In the genomic region with DNA sequence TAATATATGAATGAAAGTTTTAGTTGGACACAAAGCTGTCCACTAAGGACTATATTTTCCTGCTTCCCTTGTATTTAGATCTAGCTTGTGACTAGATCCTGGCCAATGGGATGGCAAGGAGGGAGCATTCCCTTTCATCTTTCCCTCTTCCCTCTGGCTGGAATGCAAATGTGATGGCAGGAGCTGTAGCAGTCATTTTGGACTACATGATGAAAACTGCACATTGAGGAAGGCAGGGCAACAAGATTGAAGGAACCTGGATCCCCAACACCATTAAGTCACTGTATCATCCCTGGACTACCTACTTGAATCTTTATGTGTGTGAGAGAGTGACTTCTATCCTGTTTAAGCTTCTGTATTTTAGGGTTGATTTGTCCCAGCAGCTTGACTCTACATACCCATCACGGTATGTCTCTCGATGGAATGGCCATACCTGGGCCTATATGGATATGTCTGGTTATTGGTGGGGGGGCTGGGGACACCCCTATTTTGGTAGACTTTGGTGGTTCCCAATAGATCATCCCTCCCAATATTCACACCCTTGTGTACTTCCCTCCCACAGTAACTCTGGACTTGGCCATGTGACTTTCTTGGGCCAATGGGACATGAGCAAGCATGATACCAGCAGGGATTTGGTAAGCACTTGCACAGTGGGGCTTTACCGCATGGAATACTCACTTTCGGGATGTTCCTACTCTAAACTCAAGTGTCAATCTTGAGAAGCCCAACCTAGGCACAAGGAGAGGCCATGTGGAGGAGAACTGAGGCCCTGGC, we compare ENCODE assay signal across 4 cellular contexts.
TF ChIP-seq lines count a peak whose summit lies in the region.

No MANE protein-coding gene starts in this region.

TF ChIP-seq in HEK293, 187 proteins besides CTCF, POLR2A, EP300 and RAD21 (continues in another document):
- peak; percentile 51 for TF ChIP-seq SETDB1 (IDR thresholded peaks at IDR 0.05; ENCODE audit: insufficient read length, low read length)
- TF ChIP-seq SCRT2 (tag by site-specific recombination; IDR thresholded peaks at IDR 0.05): no peak
- no peak for TF ChIP-seq ZFHX2 (tag by site-specific recombination; conservative IDR thresholded peaks at IDR 0.05)
- no peak for TF ChIP-seq SP3 (tag by site-specific recombination; IDR thresholded peaks at IDR 0.05)
- no peak for TF ChIP-seq ZNF621 (tag by site-specific recombination; IDR thresholded peaks at IDR 0.05)
- no peak for TF ChIP-seq ZSCAN30 (tag by site-specific recombination; IDR thresholded peaks at IDR 0.05)
- TF ChIP-seq RBAK (tag by site-specific recombination; IDR thresholded peaks at IDR 0.05): no peak
- TF ChIP-seq ZNF2 (tag by site-specific recombination; IDR thresholded peaks at IDR 0.05): no peak
- TF ChIP-seq ZXDB (tag by site-specific recombination; IDR thresholded peaks at IDR 0.05): no peak
- no peak for TF ChIP-seq ZBTB17 (tag by site-specific recombination; IDR thresholded peaks at IDR 0.05)
- TF ChIP-seq, protein P1, sequence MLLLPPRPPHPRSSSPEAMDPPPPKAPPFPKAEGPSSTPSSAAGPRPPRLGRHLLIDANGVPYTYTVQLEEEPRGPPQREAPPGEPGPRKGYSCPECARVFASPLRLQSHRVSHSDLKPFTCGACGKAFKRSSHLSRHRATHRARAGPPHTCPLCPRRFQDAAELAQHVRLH (tag by site-specific recombination; IDR thresholded peaks at IDR 0.05): 0 out of 2 replicates have a peak, but pooled peaks have one; percentile 66
- TF ChIP-seq, protein P2, sequence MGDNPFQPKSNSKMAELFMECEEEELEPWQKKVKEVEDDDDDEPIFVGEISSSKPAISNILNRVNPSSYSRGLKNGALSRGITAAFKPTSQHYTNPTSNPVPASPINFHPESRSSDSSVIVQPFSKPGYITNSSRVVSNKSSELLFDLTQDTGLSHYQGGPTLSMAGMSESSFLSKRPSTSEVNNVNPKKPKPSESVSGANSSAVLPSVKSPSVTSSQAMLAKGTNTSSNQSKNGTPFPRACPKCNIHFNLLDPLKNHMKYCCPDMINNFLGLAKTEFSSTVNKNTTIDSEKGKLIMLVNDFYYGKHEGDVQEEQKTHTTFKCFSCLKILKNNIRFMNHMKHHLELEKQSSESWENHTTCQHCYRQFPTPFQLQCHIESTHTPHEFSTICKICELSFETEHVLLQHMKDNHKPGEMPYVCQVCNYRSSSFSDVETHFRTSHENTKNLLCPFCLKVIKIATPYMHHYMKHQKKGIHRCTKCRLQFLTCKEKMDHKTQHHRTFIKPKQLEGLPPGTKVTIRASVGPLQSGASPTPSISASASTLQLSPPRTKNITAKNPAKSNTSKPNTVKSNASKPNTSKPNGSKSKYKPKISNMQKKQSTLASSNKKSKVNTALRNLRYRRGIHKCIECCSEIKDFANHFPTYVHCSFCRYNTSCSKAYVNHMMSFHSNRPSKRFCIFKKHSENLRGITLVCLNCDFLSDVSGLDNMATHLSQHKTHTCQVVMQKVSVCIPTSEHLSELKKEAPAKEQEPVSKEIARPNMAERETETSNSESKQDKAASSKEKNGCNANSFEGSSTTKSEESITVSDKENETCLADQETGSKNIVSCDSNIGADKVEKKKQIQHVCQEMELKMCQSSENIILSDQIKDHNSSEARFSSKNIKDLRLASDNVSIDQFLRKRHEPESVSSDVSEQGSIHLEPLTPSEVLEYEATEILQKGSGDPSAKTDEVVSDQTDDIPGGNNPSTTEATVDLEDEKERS (tag by site-specific recombination; IDR thresholded peaks at IDR 0.05): 0 out of 2 replicates have a peak, but pooled peaks have one; percentile 50
- no peak for TF ChIP-seq ZNF274 (IDR thresholded peaks at IDR 0.05; ENCODE audit: low read length)
- TF ChIP-seq ZNF274 (tag by site-specific recombination; IDR thresholded peaks at IDR 0.05; ENCODE audit: borderline replicate concordance): no peak
- TF ChIP-seq ZNF571 (tag by site-specific recombination; IDR thresholded peaks at IDR 0.05): no peak

TF ChIP-seq in Ishikawa, 13 proteins besides CTCF, POLR2A, EP300 and RAD21:
- TF ChIP-seq TCF12 (IDR thresholded peaks at IDR 0.05; ENCODE audit: low read depth): no peak
- TF ChIP-seq, protein P3, sequence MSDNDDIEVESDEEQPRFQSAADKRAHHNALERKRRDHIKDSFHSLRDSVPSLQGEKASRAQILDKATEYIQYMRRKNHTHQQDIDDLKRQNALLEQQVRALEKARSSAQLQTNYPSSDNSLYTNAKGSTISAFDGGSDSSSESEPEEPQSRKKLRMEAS (IDR thresholded peaks at IDR 0.05): no peak
- TF ChIP-seq, protein P4, sequence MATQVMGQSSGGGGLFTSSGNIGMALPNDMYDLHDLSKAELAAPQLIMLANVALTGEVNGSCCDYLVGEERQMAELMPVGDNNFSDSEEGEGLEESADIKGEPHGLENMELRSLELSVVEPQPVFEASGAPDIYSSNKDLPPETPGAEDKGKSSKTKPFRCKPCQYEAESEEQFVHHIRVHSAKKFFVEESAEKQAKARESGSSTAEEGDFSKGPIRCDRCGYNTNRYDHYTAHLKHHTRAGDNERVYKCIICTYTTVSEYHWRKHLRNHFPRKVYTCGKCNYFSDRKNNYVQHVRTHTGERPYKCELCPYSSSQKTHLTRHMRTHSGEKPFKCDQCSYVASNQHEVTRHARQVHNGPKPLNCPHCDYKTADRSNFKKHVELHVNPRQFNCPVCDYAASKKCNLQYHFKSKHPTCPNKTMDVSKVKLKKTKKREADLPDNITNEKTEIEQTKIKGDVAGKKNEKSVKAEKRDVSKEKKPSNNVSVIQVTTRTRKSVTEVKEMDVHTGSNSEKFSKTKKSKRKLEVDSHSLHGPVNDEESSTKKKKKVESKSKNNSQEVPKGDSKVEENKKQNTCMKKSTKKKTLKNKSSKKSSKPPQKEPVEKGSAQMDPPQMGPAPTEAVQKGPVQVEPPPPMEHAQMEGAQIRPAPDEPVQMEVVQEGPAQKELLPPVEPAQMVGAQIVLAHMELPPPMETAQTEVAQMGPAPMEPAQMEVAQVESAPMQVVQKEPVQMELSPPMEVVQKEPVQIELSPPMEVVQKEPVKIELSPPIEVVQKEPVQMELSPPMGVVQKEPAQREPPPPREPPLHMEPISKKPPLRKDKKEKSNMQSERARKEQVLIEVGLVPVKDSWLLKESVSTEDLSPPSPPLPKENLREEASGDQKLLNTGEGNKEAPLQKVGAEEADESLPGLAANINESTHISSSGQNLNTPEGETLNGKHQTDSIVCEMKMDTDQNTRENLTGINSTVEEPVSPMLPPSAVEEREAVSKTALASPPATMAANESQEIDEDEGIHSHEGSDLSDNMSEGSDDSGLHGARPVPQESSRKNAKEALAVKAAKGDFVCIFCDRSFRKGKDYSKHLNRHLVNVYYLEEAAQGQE (IDR thresholded peaks at IDR 0.05; ENCODE audit: low read depth): no peak
- TF ChIP-seq, protein P5, sequence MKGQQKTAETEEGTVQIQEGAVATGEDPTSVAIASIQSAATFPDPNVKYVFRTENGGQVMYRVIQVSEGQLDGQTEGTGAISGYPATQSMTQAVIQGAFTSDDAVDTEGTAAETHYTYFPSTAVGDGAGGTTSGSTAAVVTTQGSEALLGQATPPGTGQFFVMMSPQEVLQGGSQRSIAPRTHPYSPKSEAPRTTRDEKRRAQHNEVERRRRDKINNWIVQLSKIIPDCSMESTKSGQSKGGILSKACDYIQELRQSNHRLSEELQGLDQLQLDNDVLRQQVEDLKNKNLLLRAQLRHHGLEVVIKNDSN (IDR thresholded peaks at IDR 0.05): peak; percentile 61
TF ChIP-seq in Ishikawa: peak in this region for 1.

TF ChIP-seq in K562, 482 proteins besides CTCF, POLR2A, EP300 and RAD21 (continues in another document):
- TF ChIP-seq RBM25 (IDR thresholded peaks at IDR 0.05; ENCODE audit: low read depth, low read length, severe bottlenecking) (peak; percentile 98), HDAC2 (IDR thresholded peaks at IDR 0.05) (peak; percentile 69), HIVEP1 (CRISPR knock-in tag; IDR thresholded peaks at IDR 0.05) (0 out of 2 replicates have a peak, but pooled peaks have one; percentile 34), DMBX1 (CRISPR knock-in tag; IDR thresholded peaks at IDR 0.05; ENCODE audit: borderline replicate concordance) (0 out of 2 replicates have a peak, but pooled peaks have one; percentile 56), HDAC3 (IDR thresholded peaks at IDR 0.05; ENCODE audit: borderline replicate concordance, partially characterized antibody) (no peak), RCOR1 (IDR thresholded peaks at IDR 0.05; ENCODE audit: borderline replicate concordance in 1 of 2, low read depth in 2 of 2, low read length in 2 of 2) (peak in 1 of 2 experiments; percentile 72; a peak in 1 of 4 replicates), TEAD1 (CRISPR knock-in tag; IDR thresholded peaks at IDR 0.05) (0 out of 4 replicates have a peak, but pooled peaks of 1 of the 2 experiments have one; percentile 7), CBFA2T2 (conservative IDR thresholded peaks at IDR 0.05) (0 out of 2 replicates have a peak, but pooled peaks have one; percentile 5), CBX3 (IDR thresholded peaks at IDR 0.05; ENCODE audit: borderline replicate concordance in 1 of 2, low read length in 2 of 2) (0 out of 3 replicates have a peak, but pooled peaks of 1 of the 2 experiments have one; percentile 32), L3MBTL2 (IDR thresholded peaks at IDR 0.05) (peak; percentile 92), CREM (IDR thresholded peaks at IDR 0.05; ENCODE audit: low read depth) (no peak)
- TF ChIP-seq, protein P6, sequence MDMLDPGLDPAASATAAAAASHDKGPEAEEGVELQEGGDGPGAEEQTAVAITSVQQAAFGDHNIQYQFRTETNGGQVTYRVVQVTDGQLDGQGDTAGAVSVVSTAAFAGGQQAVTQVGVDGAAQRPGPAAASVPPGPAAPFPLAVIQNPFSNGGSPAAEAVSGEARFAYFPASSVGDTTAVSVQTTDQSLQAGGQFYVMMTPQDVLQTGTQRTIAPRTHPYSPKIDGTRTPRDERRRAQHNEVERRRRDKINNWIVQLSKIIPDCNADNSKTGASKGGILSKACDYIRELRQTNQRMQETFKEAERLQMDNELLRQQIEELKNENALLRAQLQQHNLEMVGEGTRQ (CRISPR knock-in tag; IDR thresholded peaks at IDR 0.05): peak; percentile 82
- TF ChIP-seq, protein P7, sequence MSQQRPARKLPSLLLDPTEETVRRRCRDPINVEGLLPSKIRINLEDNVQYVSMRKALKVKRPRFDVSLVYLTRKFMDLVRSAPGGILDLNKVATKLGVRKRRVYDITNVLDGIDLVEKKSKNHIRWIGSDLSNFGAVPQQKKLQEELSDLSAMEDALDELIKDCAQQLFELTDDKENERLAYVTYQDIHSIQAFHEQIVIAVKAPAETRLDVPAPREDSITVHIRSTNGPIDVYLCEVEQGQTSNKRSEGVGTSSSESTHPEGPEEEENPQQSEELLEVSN (IDR thresholded peaks at IDR 0.05; ENCODE audit: borderline replicate concordance in 1 of 2, extremely low read depth in 1 of 2, insufficient read depth in 1 of 2, insufficient read length in 1 of 2, low read depth in 1 of 2, low read length in 1 of 2, poor library complexity in 1 of 2, severe bottlenecking in 1 of 2): peak; percentile 78 to 93
- TF ChIP-seq, protein P8, sequence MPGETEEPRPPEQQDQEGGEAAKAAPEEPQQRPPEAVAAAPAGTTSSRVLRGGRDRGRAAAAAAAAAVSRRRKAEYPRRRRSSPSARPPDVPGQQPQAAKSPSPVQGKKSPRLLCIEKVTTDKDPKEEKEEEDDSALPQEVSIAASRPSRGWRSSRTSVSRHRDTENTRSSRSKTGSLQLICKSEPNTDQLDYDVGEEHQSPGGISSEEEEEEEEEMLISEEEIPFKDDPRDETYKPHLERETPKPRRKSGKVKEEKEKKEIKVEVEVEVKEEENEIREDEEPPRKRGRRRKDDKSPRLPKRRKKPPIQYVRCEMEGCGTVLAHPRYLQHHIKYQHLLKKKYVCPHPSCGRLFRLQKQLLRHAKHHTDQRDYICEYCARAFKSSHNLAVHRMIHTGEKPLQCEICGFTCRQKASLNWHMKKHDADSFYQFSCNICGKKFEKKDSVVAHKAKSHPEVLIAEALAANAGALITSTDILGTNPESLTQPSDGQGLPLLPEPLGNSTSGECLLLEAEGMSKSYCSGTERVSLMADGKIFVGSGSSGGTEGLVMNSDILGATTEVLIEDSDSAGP (CRISPR knock-in tag; IDR thresholded peaks at IDR 0.05): no peak

TF ChIP-seq in HepG2, 621 proteins besides CTCF, POLR2A, EP300 and RAD21:
- TF ChIP-seq ZMYM3 (CRISPR knock-in tag; IDR thresholded peaks at IDR 0.05): peak; percentile 73
- no peak for TF ChIP-seq TBX3 (IDR thresholded peaks at IDR 0.05; ENCODE audit: borderline replicate concordance)
- TF ChIP-seq KDM1A (CRISPR knock-in tag; IDR thresholded peaks at IDR 0.05): peak; percentile 22; the same call in 1 of the 2 replicates
TF ChIP-seq in HepG2: peak in this region for 2.
